Comparison of ENCODE assay signal across 12 cellular contexts in the genomic region with DNA sequence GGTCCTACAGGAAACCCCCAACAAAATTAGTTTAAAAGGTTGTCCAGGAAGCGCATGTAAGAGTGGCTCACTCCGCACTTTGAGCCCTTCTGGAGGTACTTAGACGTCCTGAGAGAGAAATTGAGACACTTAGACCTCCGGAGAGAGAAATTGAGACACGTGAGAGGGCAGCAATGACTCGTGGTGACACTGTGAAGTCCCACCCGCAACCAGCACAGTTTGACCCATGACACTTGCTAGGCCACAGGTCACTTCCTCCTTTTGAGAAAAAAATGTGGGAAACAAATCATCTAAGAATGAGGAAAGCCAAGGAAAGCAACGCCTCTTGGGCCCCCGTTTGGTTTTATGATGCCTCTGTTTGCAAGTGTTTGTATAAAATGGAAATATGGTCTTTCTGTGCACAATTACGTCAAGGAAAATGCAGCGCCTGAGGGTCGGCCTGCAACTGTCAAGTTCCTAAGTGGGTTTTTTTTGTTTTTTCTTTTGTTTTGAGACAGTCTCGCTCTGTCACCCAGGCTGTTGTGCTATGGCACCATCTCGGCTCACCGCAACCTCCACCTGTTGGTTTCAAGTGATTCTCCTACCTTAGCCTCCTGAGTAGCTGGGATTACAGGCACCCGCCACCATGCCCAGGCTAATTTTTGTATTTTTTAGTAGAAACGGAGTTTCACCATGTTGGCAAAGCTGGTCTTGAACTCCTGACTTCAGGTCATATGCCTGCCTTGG. TPM values are rescaled to one million over a fixed set of nuclear protein-coding genes. Genes with fewer than 3 reads are reported as not detected.
A peak's percentile ranks its signal among the peaks of the same experiment; 100 is the strongest.
DNase-seq lines count a peak whose midpoint lies in the region; TF ChIP-seq lines count a peak whose summit lies in the region.
"Had no signal": no experiment of that assay in that cellular context is flagged by ENCODE, and none has a peak within 500 bp of the region (broad histone marks: within the 10 kb centered on the region; RNA-seq: fewer than 3 reads in every experiment).

No MANE protein-coding gene starts in this region.

- no peaks in the 10 kb centered on the region for H3K36me3 ChIP-seq in HUES48 (ENCODE audit: control insufficient read depth, insufficient read depth, low read length)
- H3K36me3 ChIP-seq: pancreas had no signal

- H3K36me3 Mint-ChIP-seq in chondrocyte (ENCODE audit: low read depth) = no peaks in the 10 kb centered on the region
- no peaks in the 10 kb centered on the region for H3K36me3 Mint-ChIP-seq in nephron (ENCODE audit: low read depth)

- DNase-seq in chondrocyte (ENCODE audit: low spot score) = no peak
- no peak for DNase-seq in NCI-H345 treated with DMSO at 0.1 percent for 48 hours (lab: John Stamatoyannopoulos, UW; ENCODE audit: unreplicated experiment)
- DNase-seq in GDM1 (lab: John Stamatoyannopoulos, UW) = no peak
- no peak for DNase-seq in germinal center (ENCODE audit: low spot score)
- DNase-seq: activated CD8-positive, alpha-beta memory T cell treated with anti-CD3 and anti-CD28 coated beads, Interleukin-2, amount 10 ng/mL, durations not matched to agents 7 days and 5 days; NCI-H1417 treated with DMSO at 0.1 percent for 48 hours; NCI-H748 treated with DMSO at 0.1 percent for 48 hours; pancreas; SIG-M5 had no signal

- H3K4me3 ChIP-seq in HUES48 (ENCODE audit: low read depth, low read length) = peak overlapping the region; percentile 65; the same call in 1 of the 2 replicates

- H3K4me1 ChIP-seq in HUES48 (ENCODE audit: control insufficient read depth, insufficient read depth, low read length) = peaks cover 13% of the 10 kb centered on the region
- H3K4me1 ChIP-seq: pancreas had no signal

- H3K4me3 Mint-ChIP-seq in chondrocyte (ENCODE audit: unreplicated experiment) (peak overlapping the region; percentile 54), nephron (peak overlapping the region in 2 of 3 experiments; percentile 61 to 75)

- no peaks in the 10 kb centered on the region for H3K27me3 Mint-ChIP-seq in chondrocyte (ENCODE audit: low read depth)
- peaks cover 48% of the 10 kb centered on the region for H3K27me3 Mint-ChIP-seq in nephron (ENCODE audit: low read depth)

- TF ChIP-seq CTCF in chondrocyte (IDR thresholded peaks at IDR 0.05) = no peak
- no peak for TF ChIP-seq CTCF in nephron (IDR thresholded peaks at IDR 0.05; ENCODE audit: unreplicated experiment in 3 of 3)

- H3K27me3 ChIP-seq in HUES48 (ENCODE audit: control insufficient read depth, insufficient read depth, low read length) = peaks cover 34% of the 10 kb centered on the region
- H3K27me3 ChIP-seq: pancreas had no signal

- no peak overlapping the region for H3K27ac ChIP-seq in HUES48 (ENCODE audit: low read depth, low read length)
- H3K27ac ChIP-seq: GM23248 had no signal

- H3K9me3 Mint-ChIP-seq in chondrocyte (ENCODE audit: low read depth) (no peaks in the 10 kb centered on the region), nephron (no peaks in the 10 kb centered on the region)

- no peaks in the 10 kb centered on the region for H3K9me3 ChIP-seq in HUES48 (ENCODE audit: control insufficient read depth, insufficient read depth, low read length)
- H3K9me3 ChIP-seq: pancreas had no signal

- peaks cover 51% of the 10 kb centered on the region for H3K4me1 Mint-ChIP-seq in chondrocyte (ENCODE audit: low read depth)
- H3K4me1 Mint-ChIP-seq in nephron = peaks cover 5% of the 10 kb centered on the region

- H3K9ac ChIP-seq in HUES48 (ENCODE audit: low read depth, low read length) = no peak overlapping the region

- H3K27ac Mint-ChIP-seq in chondrocyte (ENCODE audit: unreplicated experiment) (no peak overlapping the region), nephron (peak overlapping the region in 2 of 3 experiments; percentile 44 to 58)

RNA-seq across cellular contexts. Expression of a gene that starts 13.6 kb away (rescaled TPM):
- total RNA-seq in chondrocyte = 15.6 to 18.8 TPM (median 18.0 TPM) in 3 replicates

RNA-seq across cellular contexts. Expression of a gene that starts 30.8 kb away (rescaled TPM):
- 0.23 to 0.48 TPM (median 0.30 TPM) in 3 replicates for total RNA-seq in chondrocyte
- total RNA-seq: GM23248 had no signal

RNA-seq across cellular contexts. Expression of a gene that starts 48.9 kb away (rescaled TPM):
- 6.0 to 6.3 TPM (median 6.3 TPM) in 3 replicates for total RNA-seq in chondrocyte

RNA-seq across cellular contexts. Expression of a gene that starts 56.3 kb away (rescaled TPM):
- total RNA-seq in chondrocyte = 271 to 361 TPM (median 274 TPM) in 3 replicates
- total RNA-seq: activated CD8-positive, alpha-beta memory T cell treated with anti-CD3 and anti-CD28 coated beads, Interleukin-2, amount 10 ng/mL, durations not matched to agents 7 days and 5 days had no signal
